ENCODE assay signal across 24 cellular contexts in the genomic region with DNA sequence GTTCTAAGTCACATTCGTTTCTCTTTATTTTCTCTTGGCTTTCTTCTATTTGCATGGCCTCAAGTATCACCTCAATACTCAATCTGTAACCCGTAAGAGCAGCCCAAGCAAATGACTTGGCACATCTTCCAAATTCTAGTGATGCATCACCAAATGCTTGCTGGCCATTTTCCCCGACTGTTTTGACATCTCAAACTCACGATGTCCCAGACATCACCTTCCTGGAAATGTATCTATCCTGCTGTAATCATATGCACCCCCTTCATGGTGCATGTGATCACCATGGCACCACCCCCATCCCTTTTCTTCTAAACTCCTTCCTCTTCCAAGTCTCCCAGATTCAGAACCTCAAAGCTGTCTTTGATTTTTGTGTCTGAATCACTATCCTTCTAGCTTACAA.
"Had no signal": no experiment of that assay in that cellular context is flagged by ENCODE, and none has a peak within 500 bp of the region (broad histone marks: within the 10 kb centered on the region; RNA-seq: fewer than 3 reads in every experiment).

No MANE protein-coding gene starts in this region.

- DNase-seq: dermis blood vessel endothelial cell; effector memory CD4-positive, alpha-beta T cell; heart left ventricle; kidney; natural killer cell; pancreas; sigmoid colon; small intestine; stimulated activated CD4-positive, alpha-beta T cell treated with anti-CD3 and anti-CD28 coated beads, Interleukin-12 subunit alpha, Interleukin-12 subunit beta, amount 100 ng/mL, for 4 hours; stimulated activated CD4-positive, alpha-beta T cell treated with anti-CD3 and anti-CD28 coated beads, Interleukin-1b, Interleukin-23, amount 100 ng/mL, for 48 hours; stimulated activated CD4-positive, alpha-beta T cell treated with anti-CD3 and anti-CD28 coated beads, Interleukin-4, amount 100 ng/mL, for 1 hour; stimulated activated CD8-positive, alpha-beta memory T cell treated with anti-CD3 and anti-CD28 coated beads, Interleukin-4, amount 100 ng/mL, for 48 hours; stimulated activated naive CD4-positive, alpha-beta T cell treated with Interleukin-2 at 50 U/mL for 16 hours; stomach; thyroid gland; trophoblast cell had no signal

- H3K4me3 ChIP-seq: coronary artery, esophagus muscularis mucosa, heart left ventricle, hepatocyte, lung, pancreas, right atrium auricular region, sigmoid colon, stomach, thyroid gland, vagina had no signal

- H3K27ac ChIP-seq: coronary artery, esophagus muscularis mucosa, heart left ventricle, hepatocyte, neutrophil, pancreas, right atrium auricular region, sigmoid colon, stomach, thyroid gland, vagina had no signal

- ATAC-seq: heart left ventricle, left lobe of liver, natural killer cell, pancreas had no signal

- H2AFZ ChIP-seq: hepatocyte had no signal

- H3K4me2 ChIP-seq: hepatocyte had no signal

- H3K79me2 ChIP-seq: hepatocyte had no signal

- H3K4me1 ChIP-seq: esophagus muscularis mucosa, heart left ventricle, pancreas, right atrium auricular region, sigmoid colon, stomach, thyroid gland, vagina had no signal

- H3K27me3 ChIP-seq: esophagus muscularis mucosa, heart left ventricle, hepatocyte, pancreas, right atrium auricular region, stomach, thyroid gland, vagina had no signal

- H3K9me3 ChIP-seq: esophagus muscularis mucosa, neutrophil, pancreas, right atrium auricular region, sigmoid colon, thyroid gland, vagina had no signal

- H3K36me3 ChIP-seq: esophagus muscularis mucosa, heart left ventricle, neutrophil, pancreas, right atrium auricular region, sigmoid colon, stomach, thyroid gland, vagina had no signal
